In genomic region chr3:10551821-10552630, GRCh38 we compare ENCODE assay signal across 9 cellular contexts. TPM values are rescaled to one million over a fixed set of nuclear protein-coding genes. Genes with fewer than 3 reads are reported as not detected.
DNase-seq lines count a peak whose midpoint lies in the region; TF ChIP-seq lines count a peak whose summit lies in the region.
"Had no signal": no experiment of that assay in that cellular context is flagged by ENCODE, and none has a peak within 500 bp of the region (broad histone marks: within the 10 kb centered on the region; RNA-seq: fewer than 3 reads in every experiment).

No MANE protein-coding gene starts in this region.

- TF ChIP-seq CTCF in fibroblast of mammary gland (conservative IDR thresholded peaks at IDR 0.05; ENCODE audit: control insufficient read depth, insufficient read depth, low read depth, low read length), result no peak

- DNase-seq in Daoy (ENCODE audit: low read depth) (peak; percentile 92), NOMO-1 treated with DMSO at 0.1 percent for 48 hours (lab: John Stamatoyannopoulos, UW; ENCODE audit: unreplicated experiment) (peak; percentile 94), activated T-cell treated with anti-CD3 and anti-CD28 coated beads for 24 hours (ENCODE audit: low read depth) (peak; percentile 74), fibroblast of mammary gland (ENCODE audit: low read depth) (peak; percentile 30), DMS153 (lab: John Stamatoyannopoulos, UW) (no peak), NCI-H510A treated with DMSO at 0.1 percent for 48 hours (lab: John Stamatoyannopoulos, UW) (no peak), NCI-H128 (lab: John Stamatoyannopoulos, UW; ENCODE audit: unreplicated experiment) (no peak)
- peak; percentile 81 for DNase-seq in stimulated activated CD4-positive, alpha-beta T cell treated with anti-CD3 and anti-CD28 coated beads, Interleukin-2, amount 100 ng/mL, for 4 hours (ENCODE audit: low read depth)

- H3K4me3 ChIP-seq in fibroblast of mammary gland (ENCODE audit: control insufficient read depth, low read depth, low read length), result no peak overlapping the region

RNA-seq across cellular contexts. Expression of gene ATP2B2, which starts 46.6 kb away (rescaled TPM):
- 0.09 TPM in 1 of 2 replicates, not detected in the other for total RNA-seq in Daoy (2014; rRNA removed; shearing (Covaris generic))
- total RNA-seq: glomerular endothelial cell had no signal

Comparison
In these comparisons a context has a peak if more than half of its experiments do, and no peak if none do; other contexts are left out.
1. DNase-seq: peak in Daoy (single experiment), NOMO-1 treated with DMSO at 0.1 percent for 48 hours (single experiment), activated T-cell treated with anti-CD3 and anti-CD28 coated beads for 24 hours (single experiment), fibroblast of mammary gland (single experiment) and stimulated activated CD4-positive, alpha-beta T cell treated with anti-CD3 and anti-CD28 coated beads, Interleukin-2, amount 100 ng/mL, for 4 hours (single experiment); none in DMS153 (single experiment), NCI-H510A treated with DMSO at 0.1 percent for 48 hours (single experiment) and NCI-H128 (single experiment).